ENCODE assay signal across 17 cellular contexts in genomic region chr12:31011746-31012567, GRCh38.
A peak's percentile ranks its signal among the peaks of the same experiment; 100 is the strongest.
DNase-seq lines count a peak whose midpoint lies in the region; ATAC-seq and TF ChIP-seq lines count a peak whose summit lies in the region.
"Had no signal": no experiment of that assay in that cellular context is flagged by ENCODE, and none has a peak within 500 bp of the region (broad histone marks: within the 10 kb centered on the region; RNA-seq: fewer than 3 reads in every experiment).

No MANE protein-coding gene starts in this region.

- no peaks in the 10 kb centered on the region for H3K9me3 Mint-ChIP-seq in activated T-cell treated with anti-CD3 and anti-CD28 coated beads, Interleukin-2, amount 50 U/mL, for 24 hours
- H3K9me3 Mint-ChIP-seq: central memory CD8-positive, alpha-beta T cell had no signal

- H3K4me3 ChIP-seq in astrocyte of the spinal cord (ENCODE audit: low read depth, low read length) (no peak overlapping the region), retinal pigment epithelial cell (ENCODE audit: low read length) (no peak overlapping the region)
- H3K4me3 ChIP-seq: left lung, prostate gland, transverse colon had no signal

- H3K4me3 Mint-ChIP-seq in activated T-cell treated with anti-CD3 and anti-CD28 coated beads, Interleukin-2, amount 50 U/mL, for 24 hours = no peak overlapping the region
- H3K4me3 Mint-ChIP-seq: B cell; central memory CD8-positive, alpha-beta T cell; T-helper 17 cell had no signal

- peak; percentile 25 for DNase-seq in activated T-cell treated with anti-CD3 and anti-CD28 coated beads, Interleukin-2, amount 50 U/mL, for 24 hours
- no peak for DNase-seq in activated T-cell treated with anti-CD3 and anti-CD28 coated beads for 4 hours
- no peak for DNase-seq in astrocyte of the spinal cord (ENCODE audit: low read depth, low spot score)
- no peak for DNase-seq in retinal pigment epithelial cell (ENCODE audit: low read depth)
- no peak for DNase-seq in pons (ENCODE audit: low spot score)
- DNase-seq in SHP77 (lab: John Stamatoyannopoulos, UW) = no peak
- DNase-seq in AG08395 (ENCODE audit: low spot score) = no peak
- DNase-seq: activated T-cell treated with anti-CD3 and anti-CD28 coated beads, Interleukin-2, amount 50 U/mL, for 1 hour; KG1; NCI-H526 treated with DMSO at 0.1 percent for 48 hours; T-helper 17 cell; transverse colon had no signal

- H3K27me3 Mint-ChIP-seq in activated T-cell treated with anti-CD3 and anti-CD28 coated beads, Interleukin-2, amount 50 U/mL, for 24 hours = peaks cover 9% of the 10 kb centered on the region

- TF ChIP-seq CTCF in astrocyte of the spinal cord (IDR thresholded peaks at IDR 0.05; ENCODE audit: low read depth, low read length) (peak; percentile 27), retinal pigment epithelial cell (conservative IDR thresholded peaks at IDR 0.05; ENCODE audit: low read depth, low read length) (peak; percentile 25)

- no peaks in the 10 kb centered on the region for H3K36me3 Mint-ChIP-seq in activated T-cell treated with anti-CD3 and anti-CD28 coated beads, Interleukin-2, amount 50 U/mL, for 24 hours (ENCODE audit: low read depth)

- peak; percentile 60 for ATAC-seq in HG03432 (IDR thresholded peaks at IDR 0.05; ENCODE audit: unreplicated experiment)
- ATAC-seq: left lung, T-helper 17 cell had no signal

- H3K4me1 Mint-ChIP-seq in activated T-cell treated with anti-CD3 and anti-CD28 coated beads, Interleukin-2, amount 50 U/mL, for 24 hours (ENCODE audit: low read depth) = no peaks in the 10 kb centered on the region
- H3K4me1 Mint-ChIP-seq: B cell; central memory CD8-positive, alpha-beta T cell; T-helper 17 cell had no signal

- no peak overlapping the region for H3K27ac Mint-ChIP-seq in activated T-cell treated with anti-CD3 and anti-CD28 coated beads, Interleukin-2, amount 50 U/mL, for 24 hours
- H3K27ac Mint-ChIP-seq: B cell, T-helper 17 cell had no signal

- in situ Hi-C loops in astrocyte of the spinal cord (cut with HindIII; ENCODE audit: low sequenced_read_pairs) = no loop called here
